Comparison of ENCODE assay signal across 8 cellular contexts in genomic region chr21:45590726-45591618, GRCh38. TPM values are rescaled to one million over a fixed set of nuclear protein-coding genes. Genes with fewer than 3 reads are reported as not detected.
DNase-seq lines count a peak whose midpoint lies in the region; ATAC-seq, FAIRE-seq and TF ChIP-seq lines count a peak whose summit lies in the region.

No MANE protein-coding gene starts in this region.

- H3K36me3 ChIP-seq in keratinocyte (ENCODE audit: control insufficient read depth in 2 of 2, extremely low read depth in 1 of 2, insufficient read depth in 2 of 2, low read length in 2 of 2) = no peaks in the 10 kb centered on the region

- no peak overlapping the region for H3K27ac ChIP-seq in keratinocyte (ENCODE audit: control insufficient read depth, insufficient read depth, low read length)

- peaks cover 4% of the 10 kb centered on the region for H3K9me3 ChIP-seq in keratinocyte (ENCODE audit: control insufficient read depth, low read depth, low read length)

- no peak overlapping the region for H2AFZ ChIP-seq in keratinocyte (ENCODE audit: control insufficient read depth, low read length)

- no peaks in the 10 kb centered on the region for H3K9me1 ChIP-seq in keratinocyte (ENCODE audit: control insufficient read depth, extremely low read depth, insufficient read depth, low read length)

- H3K27me3 ChIP-seq in keratinocyte (ENCODE audit: control insufficient read depth, extremely low read depth, insufficient read depth, low read length) = peaks cover 33% of the 10 kb centered on the region

- H3K79me2 ChIP-seq in keratinocyte (ENCODE audit: control insufficient read depth, insufficient read depth, low read length) = no peaks in the 10 kb centered on the region

- no peaks in the 10 kb centered on the region for H3K27me3 Mint-ChIP-seq in activated T-helper 17 cell treated with anti-CD3 and anti-CD28 coated beads, Interleukin-2, amount 50 U/mL, for 72 hours

- peak; percentile 9 for DNase-seq in EL
- peak; percentile 28 for DNase-seq in HuH-7.5 (ENCODE audit: low spot score)
- DNase-seq in keratinocyte (ENCODE audit: low read depth, low spot score) = no peak
- peak; percentile 74 for DNase-seq in stimulated activated CD8-positive, alpha-beta memory T cell treated with anti-CD3 and anti-CD28 coated beads, Interleukin-4, amount 100 ng/mL, for 48 hours
- DNase-seq in NCI-H2196 treated with DMSO at 0.1 percent for 48 hours (lab: John Stamatoyannopoulos, UW; ENCODE audit: unreplicated experiment) = no peak

- peak overlapping the region in 1 of 3 experiments; percentile 21 for H3K4me3 ChIP-seq in keratinocyte (ENCODE audit: control insufficient read depth in 2 of 3, extremely low read depth in 1 of 3, insufficient read depth in 2 of 3, low read depth in 1 of 3, low read length in 3 of 3)

- peaks cover 16% of the 10 kb centered on the region for H3K9me3 Mint-ChIP-seq in activated T-helper 17 cell treated with anti-CD3 and anti-CD28 coated beads, Interleukin-2, amount 50 U/mL, for 72 hours

- H3K4me3 Mint-ChIP-seq in activated T-helper 17 cell treated with anti-CD3 and anti-CD28 coated beads, Interleukin-2, amount 50 U/mL, for 72 hours = no peak overlapping the region

- peak overlapping the region; percentile 35 for H3K4me2 ChIP-seq in keratinocyte (ENCODE audit: control insufficient read depth, extremely low read depth, insufficient read depth, low read depth, low read length)

- H4K20me1 ChIP-seq in keratinocyte (ENCODE audit: control insufficient read depth, extremely low read depth, insufficient read depth, low read length) = no peaks in the 10 kb centered on the region

- ATAC-seq in activated T-helper 17 cell treated with anti-CD3 and anti-CD28 coated beads, Interleukin-2, amount 50 U/mL, for 72 hours (replicated peaks) = peak; percentile 48
- ATAC-seq in HG02840 (IDR thresholded peaks at IDR 0.05; ENCODE audit: low FRiP score, unreplicated experiment) (no peak), HG03565 (IDR thresholded peaks at IDR 0.05; ENCODE audit: unreplicated experiment) (no peak)

- peaks cover 17% of the 10 kb centered on the region for H3K4me1 Mint-ChIP-seq in activated T-helper 17 cell treated with anti-CD3 and anti-CD28 coated beads, Interleukin-2, amount 50 U/mL, for 72 hours

- no peaks in the 10 kb centered on the region for H3K36me3 Mint-ChIP-seq in activated T-helper 17 cell treated with anti-CD3 and anti-CD28 coated beads, Interleukin-2, amount 50 U/mL, for 72 hours (ENCODE audit: low read depth)

- H3K27ac Mint-ChIP-seq in activated T-helper 17 cell treated with anti-CD3 and anti-CD28 coated beads, Interleukin-2, amount 50 U/mL, for 72 hours = no peak overlapping the region

- dilution Hi-C loops in keratinocyte (cut with MboI; ENCODE audit: extremely low pct_ligation_motif_present, low sequenced_read_pairs) = no loop called here

- no peaks in the 10 kb centered on the region for H3K4me1 ChIP-seq in keratinocyte (ENCODE audit: control insufficient read depth, extremely low read depth, insufficient read depth, low read length)

- TF ChIP-seq CTCF in keratinocyte (optimal IDR thresholded peaks at IDR 0.05 in 1 of 3, IDR thresholded peaks at IDR 0.05 in 1 of 3, conservative IDR thresholded peaks at IDR 0.05 in 1 of 3; ENCODE audit: extremely low read depth in 1 of 3, insufficient read depth in 2 of 3, low read length in 3 of 3) = no peak

- no peak for FAIRE-seq in keratinocyte (lab: Jason Lieb, UNC)

- no peak overlapping the region for H3K9ac ChIP-seq in keratinocyte (ENCODE audit: control insufficient read depth, extremely low read depth, insufficient read depth, low read length)

RNA-seq across cellular contexts. Expression of gene SLC19A1, which starts 48.7 kb away (rescaled TPM):
- total RNA-seq in activated T-helper 17 cell treated with anti-CD3 and anti-CD28 coated beads, Interleukin-2, amount 50 U/mL, for 72 hours = 10 to 100 TPM; 41.4 to 82.2 TPM
- 3.8 to 4.5 TPM (median 3.9 TPM) in 3 replicates for polyA plus RNA-seq in keratinocyte
- 0.42 TPM for polyA plus RNA-seq in keratinocyte (2011; ENCODE audit: low read depth)
- 2.2 and 4.2 TPM in 2 replicates for polyA plus RNA-seq in keratinocyte (2011; cell fraction: cytosol; rRNA removed)
- 6.5 and 12.5 TPM in 2 replicates for polyA plus RNA-seq in keratinocyte (2011; cell fraction: nucleus; rRNA removed)
- 2.9 and 12.5 TPM in 2 replicates for polyA plus RNA-seq in keratinocyte (2012; ENCODE audit: low replicate concordance)
- 4.9 to 10.3 TPM (median 9.8 TPM) in 3 replicates for polyA minus RNA-seq in keratinocyte
- 10.9 TPM for polyA minus RNA-seq in keratinocyte (2011; cell fraction: cytosol; rRNA and poly(A)+ RNA removed)
- 10.9 and 13.1 TPM in 2 replicates for polyA minus RNA-seq in keratinocyte (2011; cell fraction: nucleus; rRNA and poly(A)+ RNA removed)

RNA-seq across cellular contexts. Expression of gene PCBP3, which starts 52.6 kb away (rescaled TPM):
- 10 to 100 TPM; 11.6 to 16.5 TPM for total RNA-seq in activated T-helper 17 cell treated with anti-CD3 and anti-CD28 coated beads, Interleukin-2, amount 50 U/mL, for 72 hours
- 0.10 to 0.26 TPM (median 0.25 TPM) in 3 replicates for polyA plus RNA-seq in keratinocyte
- not detected for polyA plus RNA-seq in keratinocyte (2011; ENCODE audit: low read depth)
- polyA plus RNA-seq in keratinocyte (2011; cell fraction: cytosol; rRNA removed) = 0.22 and 0.62 TPM in 2 replicates
- polyA plus RNA-seq in keratinocyte (2011; cell fraction: nucleus; rRNA removed) = 1.2 and 1.6 TPM in 2 replicates
- 0.38 and 1.0 TPM in 2 replicates for polyA plus RNA-seq in keratinocyte (2012; ENCODE audit: low replicate concordance)
- 0.76 to 3.3 TPM (median 0.93 TPM) in 3 replicates for polyA minus RNA-seq in keratinocyte
- polyA minus RNA-seq in keratinocyte (2011; cell fraction: cytosol; rRNA and poly(A)+ RNA removed) = not detected
- 1.6 and 3.2 TPM in 2 replicates for polyA minus RNA-seq in keratinocyte (2011; cell fraction: nucleus; rRNA and poly(A)+ RNA removed)

Comparison
In these comparisons a context has a peak if more than half of its experiments do, and no peak if none do; other contexts are left out.
1. DNase-seq: peak in EL (single experiment), HuH-7.5 (single experiment) and stimulated activated CD8-positive, alpha-beta memory T cell treated with anti-CD3 and anti-CD28 coated beads, Interleukin-4, amount 100 ng/mL, for 48 hours (single experiment); none in keratinocyte (single experiment) and NCI-H2196 treated with DMSO at 0.1 percent for 48 hours (single experiment).